In the genomic region with DNA sequence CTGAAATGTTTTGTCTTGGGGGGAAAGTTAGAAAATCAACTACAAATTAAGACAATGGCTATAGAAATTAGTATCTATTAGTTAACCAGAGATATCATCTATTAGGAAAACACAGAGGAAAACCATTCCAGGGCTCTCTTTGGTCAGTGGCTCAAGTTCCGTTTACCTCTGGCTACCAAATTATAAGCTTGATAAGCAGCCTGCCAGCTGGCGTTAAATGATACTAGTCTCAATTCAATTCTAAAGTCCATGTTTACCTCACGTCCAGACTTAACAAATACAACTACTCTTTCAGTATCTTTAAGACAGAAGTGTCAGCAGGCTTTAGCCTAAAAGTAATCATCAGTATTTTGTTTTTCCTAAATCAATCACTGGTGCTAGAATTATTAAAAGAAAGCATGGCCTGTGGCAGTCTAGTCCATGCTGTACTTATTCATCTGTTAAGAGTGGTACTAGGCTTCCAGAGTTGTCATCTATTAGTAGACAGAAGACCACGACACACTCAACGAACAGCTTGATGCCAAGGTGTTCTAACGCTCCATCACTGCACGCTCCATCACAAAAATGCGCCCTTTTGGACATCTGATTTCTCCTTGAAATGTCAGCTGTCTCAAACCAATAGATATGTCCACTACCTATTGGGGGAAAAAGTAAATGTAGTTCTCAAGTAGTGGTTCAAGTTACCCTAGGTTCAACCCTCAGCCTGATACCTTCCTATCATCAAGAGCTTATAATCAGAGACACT, we compare ENCODE assay signal across 8 cellular contexts. TPM values are rescaled to one million over a fixed set of nuclear protein-coding genes. Genes with fewer than 3 reads are reported as not detected.
DNase-seq lines count a peak whose midpoint lies in the region; ATAC-seq lines count a peak whose summit lies in the region.

No MANE protein-coding gene starts in this region.

- H3K4me1 ChIP-seq in adipocyte (ENCODE audit: control insufficient read depth, insufficient read depth, low read length) (peaks cover 32% of the 10 kb centered on the region), thymus (ENCODE audit: control insufficient read depth, insufficient read depth, low read length) (peaks cover 8% of the 10 kb centered on the region)

- peak overlapping the region; percentile 97 for H3K27ac ChIP-seq in thymus (ENCODE audit: low read depth)

- H3K36me3 ChIP-seq in adipocyte (ENCODE audit: control insufficient read depth, insufficient read depth, low read length, severe bottlenecking) (peaks cover 4% of the 10 kb centered on the region), thymus (ENCODE audit: control insufficient read depth, insufficient read depth) (peaks cover 5% of the 10 kb centered on the region)

- WGBS in thymus = 26% methylated on average over 8 of the region's 8 CpGs

- peak; percentile 43 for ATAC-seq in left lobe of liver

- H3K9ac ChIP-seq in adipocyte (ENCODE audit: low read length) = peak overlapping the region; percentile 95

- H3K9me3 ChIP-seq in adipocyte (ENCODE audit: control insufficient read depth, low read length) (no peaks in the 10 kb centered on the region), thymus (ENCODE audit: control insufficient read depth) (no peaks in the 10 kb centered on the region)

- H3K4me3 ChIP-seq in adipocyte (ENCODE audit: low read length) (peak overlapping the region; percentile 98), thymus (ENCODE audit: low read length) (peak overlapping the region; percentile 75)

- H3K27me3 ChIP-seq in adipocyte (replicated peaks; ENCODE audit: control insufficient read depth, insufficient read depth, low read length) (no peaks in the 10 kb centered on the region), thymus (ENCODE audit: control insufficient read depth, insufficient read depth) (no peaks in the 10 kb centered on the region)

- DNase-seq in DMS53 (lab: John Stamatoyannopoulos, UW) (peak; percentile 47), DMS53 treated with DMSO at 0.1 percent for 48 hours (lab: John Stamatoyannopoulos, UW; ENCODE audit: unreplicated experiment) (no peak), LoVo (ENCODE audit: low spot score) (peak; percentile 2), adipocyte (ENCODE audit: low read depth) (peak; percentile 50), left lobe of liver (ENCODE audit: low spot score) (peak; percentile 78), SIG-M5 treated with dmso at 0.1 percent for 504 hours (lab: John Stamatoyannopoulos, UW; ENCODE audit: unreplicated experiment) (no peak), amygdala (lab: John Stamatoyannopoulos, UW) (no peak)

RNA-seq across cellular contexts. Expression of a gene that starts 1.5 kb away (rescaled TPM):
- total RNA-seq in left lobe of liver = 23.7 TPM
- polyA plus RNA-seq in thymus = 70.0 TPM

Comparison
In these comparisons a context has a peak if more than half of its experiments do, and no peak if none do; other contexts are left out.
1. DNase-seq: peak in DMS53 (single experiment), LoVo (single experiment), adipocyte (single experiment) and left lobe of liver (single experiment); none in DMS53 treated with DMSO at 0.1 percent for 48 hours (single experiment), SIG-M5 treated with dmso at 0.1 percent for 504 hours (single experiment) and amygdala (0 of 56).